Comparison of ENCODE assay signal across 22 cellular contexts in the genomic region with DNA sequence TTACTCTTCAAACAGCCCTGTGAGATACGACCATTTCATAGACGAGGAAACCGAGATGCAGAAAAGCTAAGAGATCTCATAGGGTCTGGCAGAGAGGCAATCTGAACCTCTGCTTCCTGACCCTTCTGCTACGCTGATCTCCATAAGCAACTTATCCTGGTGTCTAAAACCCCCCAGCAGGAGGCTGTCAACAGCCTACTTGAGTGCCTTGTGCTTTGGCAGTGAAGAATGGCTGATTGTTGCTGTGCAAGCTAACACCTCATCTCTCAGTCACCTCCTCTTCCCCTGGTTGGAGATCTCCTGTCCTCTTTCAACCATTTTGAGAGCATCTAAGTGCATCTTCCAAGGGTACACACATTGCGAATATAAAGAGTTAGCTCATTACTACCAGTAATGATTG.
DNase-seq lines count a peak whose midpoint lies in the region; ATAC-seq and TF ChIP-seq lines count a peak whose summit lies in the region.
"Had no signal": no experiment of that assay in that cellular context is flagged by ENCODE, and none has a peak within 500 bp of the region (broad histone marks: within the 10 kb centered on the region; RNA-seq: fewer than 3 reads in every experiment).

No MANE protein-coding gene starts in this region.

- H3K27me3 ChIP-seq in CD4-positive, CD25-positive, alpha-beta regulatory T cell (ENCODE audit: control insufficient read depth, insufficient read depth, low read length) = no peaks in the 10 kb centered on the region
- no peaks in the 10 kb centered on the region for H3K27me3 ChIP-seq in endodermal cell (ENCODE audit: control insufficient read depth, insufficient read depth, low read length, poor library complexity, severe bottlenecking)
- H3K27me3 ChIP-seq: BE2C, Peyer's patch had no signal

- peaks cover 28% of the 10 kb centered on the region for H3K4me1 ChIP-seq in CD4-positive, CD25-positive, alpha-beta regulatory T cell (ENCODE audit: control insufficient read depth, insufficient read depth, low read length, poor library complexity, severe bottlenecking)
- peaks cover 9% of the 10 kb centered on the region for H3K4me1 ChIP-seq in endodermal cell (ENCODE audit: control insufficient read depth, insufficient read depth, low read length)
- H3K4me1 ChIP-seq: Peyer's patch had no signal

- DNase-seq in DMS79 treated with DMSO at 0.1 percent for 48 hours (lab: John Stamatoyannopoulos, UW) (peak; percentile 23), DMS79 (lab: John Stamatoyannopoulos, UW) (no peak), NCI-H510A treated with DMSO at 0.1 percent for 48 hours (lab: John Stamatoyannopoulos, UW) (peak; percentile 40), endodermal cell (peak; percentile 77), T-helper 1 cell (no peak)
- peak in 1 of 3 donors; percentile 3 for DNase-seq in CD4-positive, CD25-positive, alpha-beta regulatory T cell
- DNase-seq: 8988T; activated T-cell treated with anti-CD3 and anti-CD28 coated beads, Interleukin-2, amount 50 U/mL, for 72 hours; BE2C; caudate nucleus; effector CD4-positive, alpha-beta T cell; head of caudate nucleus; NCI-H1048; NCI-H774; Peyer's patch had no signal

- H3K9me3 Mint-ChIP-seq in CD4-positive, CD25-positive, alpha-beta regulatory T cell = no peaks in the 10 kb centered on the region
- H3K9me3 Mint-ChIP-seq in endodermal cell = no peaks in the 10 kb centered on the region
- H3K9me3 Mint-ChIP-seq: activated T-cell treated with anti-CD3 and anti-CD28 coated beads, Interleukin-2, amount 50 U/mL, for 72 hours; IgD-negative memory B cell; stimulated activated memory B cell treated with anti-CD40 and anti-IgM and Interleukin-4, amounts not matched to agents 10 μg/mL and 1 μg/mL and 100 μg/mL, for 72 hours had no signal

- TF ChIP-seq CTCF in endodermal cell (conservative IDR thresholded peaks at IDR 0.05) = peak; percentile 63

- no peaks in the 10 kb centered on the region for H3K9me3 ChIP-seq in CD4-positive, CD25-positive, alpha-beta regulatory T cell (ENCODE audit: control insufficient read depth in 2 of 2, low read length in 2 of 2)
- H3K9me3 ChIP-seq in endodermal cell (ENCODE audit: control insufficient read depth, low read length) = no peaks in the 10 kb centered on the region
- H3K9me3 ChIP-seq: BE2C, Peyer's patch had no signal

- H3K27ac Mint-ChIP-seq in CD4-positive, CD25-positive, alpha-beta regulatory T cell = peak overlapping the region in 2 of 3 donors; percentile 86 to 92
- H3K27ac Mint-ChIP-seq in endodermal cell = no peak overlapping the region
- H3K27ac Mint-ChIP-seq: stimulated activated memory B cell treated with anti-CD40 and anti-IgM and Interleukin-4, amounts not matched to agents 10 μg/mL and 1 μg/mL and 100 μg/mL, for 72 hours; type B pancreatic cell had no signal

- no peak overlapping the region for H3K4me3 ChIP-seq in CD4-positive, CD25-positive, alpha-beta regulatory T cell (ENCODE audit: low read depth, low read length)
- no peak overlapping the region for H3K4me3 ChIP-seq in endodermal cell (ENCODE audit: low read length)
- H3K4me3 ChIP-seq: lung, Peyer's patch had no signal

- WGBS in endodermal cell (ENCODE audit: insufficient coverage in 1 of 2, insufficient read length in 1 of 2), 2 experiments = 83 to 86% methylated on average over 3 to 5 of the region's 5 CpGs

- H3K36me3 ChIP-seq in CD4-positive, CD25-positive, alpha-beta regulatory T cell (ENCODE audit: control insufficient read depth, insufficient read depth, low read length) = no peaks in the 10 kb centered on the region
- H3K36me3 ChIP-seq in endodermal cell (ENCODE audit: control insufficient read depth, insufficient read depth, low read length) = no peaks in the 10 kb centered on the region
- H3K36me3 ChIP-seq: BE2C, Peyer's patch had no signal

- no peak for ATAC-seq in CD4-positive, CD25-positive, alpha-beta regulatory T cell (ENCODE audit: low read depth in 2 of 2)
- ATAC-seq in HG02970 (IDR thresholded peaks at IDR 0.05; ENCODE audit: low FRiP score, unreplicated experiment) = no peak
- no peak for ATAC-seq in HG03342 (IDR thresholded peaks at IDR 0.05; ENCODE audit: unreplicated experiment)
- ATAC-seq: stimulated activated memory B cell treated with anti-CD40 and anti-IgM and Interleukin-4, amounts not matched to agents 10 μg/mL and 1 μg/mL and 100 μg/mL, for 72 hours had no signal

- no peak overlapping the region for H3K9ac ChIP-seq in endodermal cell (ENCODE audit: extremely low read depth, low read length, poor library complexity, severe bottlenecking)

- no peak overlapping the region for H3K27ac ChIP-seq in CD4-positive, CD25-positive, alpha-beta regulatory T cell (ENCODE audit: insufficient read depth, low read length, poor library complexity, severe bottlenecking)
- H3K27ac ChIP-seq in endodermal cell (ENCODE audit: low read depth, low read length) = no peak overlapping the region
- H3K27ac ChIP-seq: HL-60 had no signal

- no peak overlapping the region for H3K4me3 Mint-ChIP-seq in CD4-positive, CD25-positive, alpha-beta regulatory T cell
- H3K4me3 Mint-ChIP-seq in endodermal cell = no peak overlapping the region
- H3K4me3 Mint-ChIP-seq: activated T-cell treated with anti-CD3 and anti-CD28 coated beads, Interleukin-2, amount 50 U/mL, for 72 hours; IgD-negative memory B cell; stimulated activated memory B cell treated with anti-CD40 and anti-IgM and Interleukin-4, amounts not matched to agents 10 μg/mL and 1 μg/mL and 100 μg/mL, for 72 hours; type B pancreatic cell had no signal

- H3K36me3 Mint-ChIP-seq in CD4-positive, CD25-positive, alpha-beta regulatory T cell = no peaks in the 10 kb centered on the region
- H3K36me3 Mint-ChIP-seq in endodermal cell (ENCODE audit: low read depth) = no peaks in the 10 kb centered on the region
- H3K36me3 Mint-ChIP-seq: IgD-negative memory B cell; stimulated activated memory B cell treated with anti-CD40 and anti-IgM and Interleukin-4, amounts not matched to agents 10 μg/mL and 1 μg/mL and 100 μg/mL, for 72 hours; type B pancreatic cell had no signal

- H3K4me1 Mint-ChIP-seq in CD4-positive, CD25-positive, alpha-beta regulatory T cell = peaks cover 3 to 52% (median 23%) of the 10 kb centered on the region in 4 donors
- peaks cover 30% of the 10 kb centered on the region for H3K4me1 Mint-ChIP-seq in endodermal cell

- peaks cover 3% of the 10 kb centered on the region for H3K27me3 Mint-ChIP-seq in CD4-positive, CD25-positive, alpha-beta regulatory T cell
- H3K27me3 Mint-ChIP-seq in endodermal cell (ENCODE audit: insufficient read depth) = peaks cover 2% of the 10 kb centered on the region

Comparison
In these comparisons a context has a peak if more than half of its experiments do, and no peak if none do; other contexts are left out.
1. DNase-seq: peak in DMS79 treated with DMSO at 0.1 percent for 48 hours (single experiment), NCI-H510A treated with DMSO at 0.1 percent for 48 hours (single experiment) and endodermal cell (single experiment); none in DMS79 (single experiment) and T-helper 1 cell (0 of 5).